In genomic region chr16:2476345-2476720, GRCh38 we compare ENCODE assay signal across 1 cellular context.
TF ChIP-seq lines count a peak whose summit lies in the region.

No MANE protein-coding gene starts in this region.

TF ChIP-seq in A549, 52 proteins besides CTCF, POLR2A, EP300 and RAD21 (continued from another document):
- TF ChIP-seq ATOH8 (CRISPR knock-in tag; IDR thresholded peaks at IDR 0.05; ENCODE audit: low read depth) (no peak), ZSCAN20 (CRISPR knock-in tag; IDR thresholded peaks at IDR 0.05) (no peak), KDM5A (IDR thresholded peaks at IDR 0.05) (no peak), USF2 (IDR thresholded peaks at IDR 0.05) (no peak), PHF8 (IDR thresholded peaks at IDR 0.05; ENCODE audit: borderline replicate concordance, low read depth) (no peak), FOSB (CRISPR knock-in tag; IDR thresholded peaks at IDR 0.05) (no peak), KDM1A (IDR thresholded peaks at IDR 0.05; ENCODE audit: low read depth) (no peak), HMGXB4 (CRISPR knock-in tag; IDR thresholded peaks at IDR 0.05; ENCODE audit: borderline replicate concordance) (no peak), MAFK (IDR thresholded peaks at IDR 0.05; ENCODE audit: partially characterized antibody) (no peak), MAX (IDR thresholded peaks at IDR 0.05) (no peak), ZFP36 (IDR thresholded peaks at IDR 0.05; ENCODE audit: borderline replicate concordance, partially characterized antibody) (no peak), HOXB13 (CRISPR knock-in tag; IDR thresholded peaks at IDR 0.05; ENCODE audit: low read depth) (no peak), SMC3 (IDR thresholded peaks at IDR 0.05) (no peak), HES2 (IDR thresholded peaks at IDR 0.05) (no peak), NR3C1 (IDR thresholded peaks at IDR 0.05) (no peak)
- TF ChIP-seq, protein P1, sequence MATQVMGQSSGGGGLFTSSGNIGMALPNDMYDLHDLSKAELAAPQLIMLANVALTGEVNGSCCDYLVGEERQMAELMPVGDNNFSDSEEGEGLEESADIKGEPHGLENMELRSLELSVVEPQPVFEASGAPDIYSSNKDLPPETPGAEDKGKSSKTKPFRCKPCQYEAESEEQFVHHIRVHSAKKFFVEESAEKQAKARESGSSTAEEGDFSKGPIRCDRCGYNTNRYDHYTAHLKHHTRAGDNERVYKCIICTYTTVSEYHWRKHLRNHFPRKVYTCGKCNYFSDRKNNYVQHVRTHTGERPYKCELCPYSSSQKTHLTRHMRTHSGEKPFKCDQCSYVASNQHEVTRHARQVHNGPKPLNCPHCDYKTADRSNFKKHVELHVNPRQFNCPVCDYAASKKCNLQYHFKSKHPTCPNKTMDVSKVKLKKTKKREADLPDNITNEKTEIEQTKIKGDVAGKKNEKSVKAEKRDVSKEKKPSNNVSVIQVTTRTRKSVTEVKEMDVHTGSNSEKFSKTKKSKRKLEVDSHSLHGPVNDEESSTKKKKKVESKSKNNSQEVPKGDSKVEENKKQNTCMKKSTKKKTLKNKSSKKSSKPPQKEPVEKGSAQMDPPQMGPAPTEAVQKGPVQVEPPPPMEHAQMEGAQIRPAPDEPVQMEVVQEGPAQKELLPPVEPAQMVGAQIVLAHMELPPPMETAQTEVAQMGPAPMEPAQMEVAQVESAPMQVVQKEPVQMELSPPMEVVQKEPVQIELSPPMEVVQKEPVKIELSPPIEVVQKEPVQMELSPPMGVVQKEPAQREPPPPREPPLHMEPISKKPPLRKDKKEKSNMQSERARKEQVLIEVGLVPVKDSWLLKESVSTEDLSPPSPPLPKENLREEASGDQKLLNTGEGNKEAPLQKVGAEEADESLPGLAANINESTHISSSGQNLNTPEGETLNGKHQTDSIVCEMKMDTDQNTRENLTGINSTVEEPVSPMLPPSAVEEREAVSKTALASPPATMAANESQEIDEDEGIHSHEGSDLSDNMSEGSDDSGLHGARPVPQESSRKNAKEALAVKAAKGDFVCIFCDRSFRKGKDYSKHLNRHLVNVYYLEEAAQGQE (IDR thresholded peaks at IDR 0.05): no peak
